8 cellular contexts compared by ENCODE assay signal in the genomic region with DNA sequence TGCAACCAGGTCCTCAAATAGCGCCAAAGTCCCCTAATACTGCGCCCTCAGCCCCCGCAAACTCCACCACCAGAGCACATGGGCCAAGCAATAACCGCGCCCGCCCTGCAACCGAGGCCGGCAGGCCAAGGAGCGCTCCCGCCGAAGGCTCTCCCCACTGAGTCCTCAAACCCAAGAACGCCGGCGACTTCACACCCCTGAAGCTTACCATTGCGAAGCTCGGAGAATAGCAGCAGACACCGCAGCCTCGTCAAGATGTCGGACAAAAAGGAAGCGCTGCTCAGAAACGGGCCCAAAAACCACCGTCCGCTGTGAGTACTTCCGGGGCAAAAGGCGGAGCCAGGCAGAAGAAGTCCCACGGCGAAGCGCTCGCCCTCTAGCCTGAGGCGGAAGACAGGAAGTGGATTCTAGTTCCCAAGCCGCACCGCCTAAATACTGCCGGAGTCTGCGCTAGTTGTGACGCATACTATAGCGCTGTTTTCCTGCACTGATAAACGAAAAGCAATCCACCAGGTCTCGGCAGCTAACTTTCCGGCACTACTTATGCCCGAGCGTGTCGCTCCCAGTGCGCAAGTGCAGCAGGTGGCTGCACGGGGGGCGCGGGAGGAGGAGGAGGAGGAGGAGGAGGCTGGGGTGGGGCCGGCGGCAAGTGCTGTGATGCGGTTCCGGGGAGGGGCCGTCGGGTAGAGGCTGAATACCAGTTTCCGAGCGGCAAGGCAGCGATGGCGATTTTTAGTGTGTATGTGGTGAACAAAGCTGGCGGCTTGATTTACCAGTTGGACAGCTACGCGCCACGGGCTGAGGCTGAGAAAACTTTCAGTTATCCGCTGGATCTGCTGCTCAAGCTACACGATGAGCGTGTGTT. TPM values are rescaled to one million over a fixed set of nuclear protein-coding genes. Genes with fewer than 3 reads are reported as not detected.
DNase-seq lines count a peak whose midpoint lies in the region; ATAC-seq and TF ChIP-seq lines count a peak whose summit lies in the region.

TSS of gene RPS25 (minus strand) at position 270 of the 865 bp plus-strand sequence. CDS start at position 211, 59 bp downstream.
TSS of gene TRAPPC4 (plus strand) at position 693 of the 865 bp plus-strand sequence. CDS start at position 723, 30 bp downstream.

- peak within 1 kb of the TSS; percentile 99 for H3K27ac Mint-ChIP-seq in activated naive CD4-positive, alpha-beta T cell treated with anti-CD3 and anti-CD28 coated beads for 36 hours

- H3K27me3 Mint-ChIP-seq in activated naive CD4-positive, alpha-beta T cell treated with anti-CD3 and anti-CD28 coated beads for 36 hours (ENCODE audit: low read depth), result no peaks in the 10 kb centered on the region

- TF ChIP-seq EP300 in gastroesophageal sphincter (IDR thresholded peaks at IDR 0.05), result no peak

- peak within 1 kb of the TSS; percentile 97 for H3K4me3 ChIP-seq in HFF-Myc (replicated peaks; ENCODE audit: low read depth, low read length)
- peak within 1 kb of the TSS; percentile 76 to 96 for H3K4me3 ChIP-seq in gastroesophageal sphincter
- peak within 1 kb of the TSS; percentile 72 to 78 for H3K4me3 ChIP-seq in neutrophil (ENCODE audit: low read depth in 1 of 2, low read length in 1 of 2)

- peaks cover 59% of the 10 kb centered on the region for H3K4me1 Mint-ChIP-seq in activated naive CD4-positive, alpha-beta T cell treated with anti-CD3 and anti-CD28 coated beads for 36 hours (ENCODE audit: low read depth)

- CTCF ChIA-PET in activated naive CD4-positive, alpha-beta T cell treated with anti-CD3 and anti-CD28 coated beads for 36 hours (lab: Charles Lee), result interaction anchor here (1.2 to 1.3 kb wide), 2 partner anchors 13 to 329 kb away, joined by 3 to 5 read pairs; partner anchors contain the start of gene SLC37A4

- peaks cover 67% of the 10 kb centered on the region for H3K36me3 Mint-ChIP-seq in activated naive CD4-positive, alpha-beta T cell treated with anti-CD3 and anti-CD28 coated beads for 36 hours (ENCODE audit: low read depth)

- H3K9me3 Mint-ChIP-seq in activated naive CD4-positive, alpha-beta T cell treated with anti-CD3 and anti-CD28 coated beads for 36 hours, result no peaks in the 10 kb centered on the region

- ATAC-seq in gastroesophageal sphincter, result peak; percentile 96

- H3K27ac ChIP-seq in gastroesophageal sphincter (peak within 1 kb of the TSS; percentile 94 to 99 (median 96)), neutrophil (peak within 1 kb of the TSS; percentile 97), substantia nigra (ENCODE audit: low read depth, low read length, poor library complexity, severe bottlenecking) (peak within 1 kb of the TSS; percentile 99)

- H3K4me1 ChIP-seq in gastroesophageal sphincter, result peaks cover 9 to 69% (median 26%) of the 10 kb centered on the region in 3 donors
- peaks cover 25 to 27% of the 10 kb centered on the region in 2 experiments for H3K4me1 ChIP-seq in neutrophil (ENCODE audit: control insufficient read depth in 1 of 2, insufficient read depth in 1 of 2, low read depth in 1 of 2, low read length in 1 of 2)

- H3K4me3 Mint-ChIP-seq in activated naive CD4-positive, alpha-beta T cell treated with anti-CD3 and anti-CD28 coated beads for 36 hours, result peak within 1 kb of the TSS; percentile 98

- peak; percentile 59 to 67 for TF ChIP-seq POLR2A in gastroesophageal sphincter (IDR thresholded peaks at IDR 0.05)

- H3K27me3 ChIP-seq in gastroesophageal sphincter (no peaks in the 10 kb centered on the region), neutrophil (no peaks in the 10 kb centered on the region)

- H3K36me3 ChIP-seq in gastroesophageal sphincter (peaks cover 0 to 72% of the 10 kb centered on the region in 2 donors), neutrophil (peaks cover 59% of the 10 kb centered on the region)

- DNase-seq in GM03348 (ENCODE audit: low spot score) (peak; percentile 95), HFF-Myc (ENCODE audit: extremely low read depth, low read depth) (peak; percentile 91), NAMALWA (ENCODE audit: low spot score) (peak; percentile 98), SK-N-DZ (ENCODE audit: low spot score) (peak; percentile 91), substantia nigra (lab: John Stamatoyannopoulos, UW) (peak; percentile 76 to 100 (median 96))
- DNase-seq in activated naive CD4-positive, alpha-beta T cell treated with anti-CD3 and anti-CD28 coated beads for 36 hours, result peak; percentile 98

- 0% methylated on average over 10 to 16 of the region's 63 CpGs for whole genome bisulfite sequencing in gastroesophageal sphincter (ENCODE audit: low coverage in 1 of 2), 2 donors

- no peaks in the 10 kb centered on the region for H3K9me3 ChIP-seq in gastroesophageal sphincter
- H3K9me3 ChIP-seq in neutrophil, result no peaks in the 10 kb centered on the region

- TF ChIP-seq CTCF in HFF-Myc (IDR thresholded peaks at IDR 0.05; ENCODE audit: low read depth, low read length, missing control alignments) (no peak), gastroesophageal sphincter (IDR thresholded peaks at IDR 0.05) (peak in 1 of 4 experiments; percentile 35), neutrophil (IDR thresholded peaks at IDR 0.05) (peak; percentile 64)

- intact Hi-C loops in activated naive CD4-positive, alpha-beta T cell treated with anti-CD3 and anti-CD28 coated beads for 36 hours (cut with micrococcal nuclease), result loop anchor here (1.0 to 10.0 kb wide), 13 partner anchors 12 to 614 kb away; partner anchors contain the start of genes ARCN1, ATP5MG, C2CD2L and DDX6

RNA-seq across cellular contexts. Expression of gene RPS25, which starts in this region (rescaled TPM):
- polyA plus RNA-seq in SK-N-DZ (2014; cell fraction: cytosol; rRNA removed), result 1,352 and 1,764 TPM in 2 replicates
- polyA plus RNA-seq in SK-N-DZ (2014; cell fraction: nucleus; rRNA removed), result 951 and 1,259 TPM in 2 replicates
- 1,000 to 10,000 TPM; 2,183 to 2,206 TPM for total RNA-seq in activated naive CD4-positive, alpha-beta T cell treated with anti-CD3 and anti-CD28 coated beads for 36 hours
- 1,000 to 10,000 TPM; 1,381 to 2,808 (median 2,000) TPM for total RNA-seq in gastroesophageal sphincter

RNA-seq across cellular contexts. Expression of gene TRAPPC4, which starts in this region (rescaled TPM):
- 49.6 and 51.0 TPM in 2 replicates for polyA plus RNA-seq in SK-N-DZ (2014; cell fraction: cytosol; rRNA removed)
- 27.4 and 37.3 TPM in 2 replicates for polyA plus RNA-seq in SK-N-DZ (2014; cell fraction: nucleus; rRNA removed)
- total RNA-seq in activated naive CD4-positive, alpha-beta T cell treated with anti-CD3 and anti-CD28 coated beads for 36 hours, result 10 to 100 TPM; 66.4 to 69.9 TPM
- 10 to 100 TPM; 44.4 to 69.0 (median 52.1) TPM for total RNA-seq in gastroesophageal sphincter

Comparison
In these comparisons a context has a peak if more than half of its experiments do, and no peak if none do; other contexts are left out.
1. Peak in every context shown above with its lines: DNase-seq, ATAC-seq, H3K4me3 ChIP-seq and H3K27ac ChIP-seq.